ENCODE assay signal across 9 cellular contexts in genomic region chr17:60421273-60422161, GRCh38. TPM values are rescaled to one million over a fixed set of nuclear protein-coding genes. Genes with fewer than 3 reads are reported as not detected.
DNase-seq lines count a peak whose midpoint lies in the region; ATAC-seq and TF ChIP-seq lines count a peak whose summit lies in the region.
"Had no signal": no experiment of that assay in that cellular context is flagged by ENCODE, and none has a peak within 500 bp of the region (broad histone marks: within the 10 kb centered on the region; RNA-seq: fewer than 3 reads in every experiment).

No MANE protein-coding gene starts in this region.

- peaks cover 0 to 8% (median 0%) of the 10 kb centered on the region in 11 experiments; a peak in 4 of 22 replicates for H3K27me3 ChIP-seq in BLaER1 treated with 17β-estradiol and CSF1 and Interleukin-3, amounts not matched to agents 10 nM and 100 nM

- DNase-seq in SKM-1 treated with dmso at 0.1 percent for 144 hours (lab: John Stamatoyannopoulos, UW; ENCODE audit: unreplicated experiment) (peak; percentile 71), left cardiac atrium (peak; percentile 74), posterior vena cava (ENCODE audit: low spot score) (peak; percentile 92), type B pancreatic cell (ENCODE audit: extremely low spot score, unreplicated experiment) (no peak)
- peak; percentile 80 for DNase-seq in activated naive CD8-positive, alpha-beta T cell treated with anti-CD3 and anti-CD28 coated beads, Interleukin-2, amount 50 U/mL, for 24 hours

- H3K27ac ChIP-seq in BLaER1 treated with 17β-estradiol and CSF1 and Interleukin-3, amounts not matched to agents 10 nM and 100 nM, result peak overlapping the region; percentile 65 to 86 (median 78)
- H3K27ac ChIP-seq: SK-N-MC had no signal

- peaks cover 9 to 37% (median 27%) of the 10 kb centered on the region in 10 experiments; a peak in 19 of 20 replicates for H3K4me1 ChIP-seq in BLaER1 treated with 17β-estradiol and CSF1 and Interleukin-3, amounts not matched to agents 10 nM and 100 nM

- no peaks in the 10 kb centered on the region for H3K36me3 ChIP-seq in BLaER1 treated with 17β-estradiol and CSF1 and Interleukin-3, amounts not matched to agents 10 nM and 100 nM

- H3K9ac ChIP-seq in BLaER1 treated with 17β-estradiol and CSF1 and Interleukin-3, amounts not matched to agents 10 nM and 100 nM, result peak overlapping the region; percentile 64 to 87 (median 81)

- H4K20me1 ChIP-seq in BLaER1 treated with 17β-estradiol and CSF1 and Interleukin-3, amounts not matched to agents 10 nM and 100 nM, result no peaks in the 10 kb centered on the region

- peak; percentile 81 for ATAC-seq in GM19351 (IDR thresholded peaks at IDR 0.05; ENCODE audit: unreplicated experiment)
- ATAC-seq in HG03521 (IDR thresholded peaks at IDR 0.05; ENCODE audit: unreplicated experiment), result peak; percentile 83
- ATAC-seq in activated naive CD8-positive, alpha-beta T cell treated with anti-CD3 and anti-CD28 coated beads, Interleukin-2, amount 50 U/mL, for 24 hours, result peak; percentile 98
- peak; percentile 96 to 97 for ATAC-seq in left cardiac atrium

- H3K36me3 Mint-ChIP-seq in activated naive CD8-positive, alpha-beta T cell treated with anti-CD3 and anti-CD28 coated beads, Interleukin-2, amount 50 U/mL, for 24 hours (ENCODE audit: low read depth), result no peaks in the 10 kb centered on the region
- no peaks in the 10 kb centered on the region for H3K36me3 Mint-ChIP-seq in type B pancreatic cell

- H3K9me3 ChIP-seq in BLaER1 treated with 17β-estradiol and CSF1 and Interleukin-3, amounts not matched to agents 10 nM and 100 nM (replicated peaks in 1 of 11), result no peaks in the 10 kb centered on the region

- H3K4me3 ChIP-seq in BLaER1 treated with 17β-estradiol and CSF1 and Interleukin-3, amounts not matched to agents 10 nM and 100 nM, result peak overlapping the region; percentile 45 to 69 (median 54)
- H3K4me3 ChIP-seq: SK-N-MC had no signal

- peak overlapping the region; percentile 70 to 87 (median 83) for H3K4me2 ChIP-seq in BLaER1 treated with 17β-estradiol and CSF1 and Interleukin-3, amounts not matched to agents 10 nM and 100 nM

- intact Hi-C loops in left cardiac atrium (cut with DNase I) (no loop called here), posterior vena cava (cut with DNase I) (no loop called here)

- peaks cover 6% of the 10 kb centered on the region for H3K4me1 Mint-ChIP-seq in activated naive CD8-positive, alpha-beta T cell treated with anti-CD3 and anti-CD28 coated beads, Interleukin-2, amount 50 U/mL, for 24 hours
- peaks cover 5% of the 10 kb centered on the region for H3K4me1 Mint-ChIP-seq in type B pancreatic cell (ENCODE audit: unreplicated experiment)

- peaks cover 4% of the 10 kb centered on the region for H3K9me3 Mint-ChIP-seq in activated naive CD8-positive, alpha-beta T cell treated with anti-CD3 and anti-CD28 coated beads, Interleukin-2, amount 50 U/mL, for 24 hours
- H3K9me3 Mint-ChIP-seq in type B pancreatic cell, result no peaks in the 10 kb centered on the region

- H3K27ac Mint-ChIP-seq in activated naive CD8-positive, alpha-beta T cell treated with anti-CD3 and anti-CD28 coated beads, Interleukin-2, amount 50 U/mL, for 24 hours, result peak overlapping the region; percentile 71
- peak overlapping the region; percentile 69 for H3K27ac Mint-ChIP-seq in type B pancreatic cell

- TF ChIP-seq CTCF in type B pancreatic cell (conservative IDR thresholded peaks at IDR 0.05), result peak; percentile 99

- no peaks in the 10 kb centered on the region for H3K27me3 Mint-ChIP-seq in activated naive CD8-positive, alpha-beta T cell treated with anti-CD3 and anti-CD28 coated beads, Interleukin-2, amount 50 U/mL, for 24 hours
- peaks cover 9% of the 10 kb centered on the region for H3K27me3 Mint-ChIP-seq in type B pancreatic cell

- H3K4me3 Mint-ChIP-seq in activated naive CD8-positive, alpha-beta T cell treated with anti-CD3 and anti-CD28 coated beads, Interleukin-2, amount 50 U/mL, for 24 hours, result peak overlapping the region; percentile 73
- peak overlapping the region; percentile 82 for H3K4me3 Mint-ChIP-seq in type B pancreatic cell

RNA-seq across cellular contexts. Expression of gene CHCT1, which starts 0.8 kb away (rescaled TPM):
- total RNA-seq in left cardiac atrium (not detected), posterior vena cava (not detected), type B pancreatic cell (ENCODE audit: low replicate concordance) (not detected in 2 replicates)

RNA-seq across cellular contexts. Expression of gene USP32, which starts 29.6 kb away (rescaled TPM):
- total RNA-seq in left cardiac atrium, result 10 to 100 TPM; 28.4 to 44.0 TPM
- 10 to 100 TPM; 41.1 to 50.1 TPM for total RNA-seq in posterior vena cava
- total RNA-seq in type B pancreatic cell (ENCODE audit: low replicate concordance), result 33.1 and 39.1 TPM in 2 replicates
